Comparison of ENCODE assay signal across 1 cellular context in the genomic region with DNA sequence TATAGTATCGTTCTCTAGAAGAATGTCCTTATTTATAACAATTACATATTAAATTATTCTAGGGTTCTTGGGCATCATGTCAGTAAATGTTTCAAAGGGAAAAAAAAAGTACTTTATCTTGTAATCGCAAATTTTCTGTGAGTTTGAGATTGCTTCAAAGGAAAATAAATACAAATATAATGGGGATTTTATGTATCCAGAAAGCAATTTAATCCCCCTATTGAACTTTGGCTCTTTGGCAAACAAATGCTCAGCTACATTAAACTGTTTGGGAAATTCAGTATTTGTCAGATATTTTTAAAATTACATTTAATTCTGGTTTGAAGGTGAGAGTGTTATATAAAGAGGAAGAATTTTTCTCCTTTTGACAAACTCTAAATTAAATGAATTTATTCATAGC.
TF ChIP-seq lines count a peak whose summit lies in the region.

No MANE protein-coding gene starts in this region.

TF ChIP-seq in HepG2, 621 proteins besides CTCF, POLR2A, EP300 and RAD21 (continued from another document):
- TF ChIP-seq, protein P1, sequence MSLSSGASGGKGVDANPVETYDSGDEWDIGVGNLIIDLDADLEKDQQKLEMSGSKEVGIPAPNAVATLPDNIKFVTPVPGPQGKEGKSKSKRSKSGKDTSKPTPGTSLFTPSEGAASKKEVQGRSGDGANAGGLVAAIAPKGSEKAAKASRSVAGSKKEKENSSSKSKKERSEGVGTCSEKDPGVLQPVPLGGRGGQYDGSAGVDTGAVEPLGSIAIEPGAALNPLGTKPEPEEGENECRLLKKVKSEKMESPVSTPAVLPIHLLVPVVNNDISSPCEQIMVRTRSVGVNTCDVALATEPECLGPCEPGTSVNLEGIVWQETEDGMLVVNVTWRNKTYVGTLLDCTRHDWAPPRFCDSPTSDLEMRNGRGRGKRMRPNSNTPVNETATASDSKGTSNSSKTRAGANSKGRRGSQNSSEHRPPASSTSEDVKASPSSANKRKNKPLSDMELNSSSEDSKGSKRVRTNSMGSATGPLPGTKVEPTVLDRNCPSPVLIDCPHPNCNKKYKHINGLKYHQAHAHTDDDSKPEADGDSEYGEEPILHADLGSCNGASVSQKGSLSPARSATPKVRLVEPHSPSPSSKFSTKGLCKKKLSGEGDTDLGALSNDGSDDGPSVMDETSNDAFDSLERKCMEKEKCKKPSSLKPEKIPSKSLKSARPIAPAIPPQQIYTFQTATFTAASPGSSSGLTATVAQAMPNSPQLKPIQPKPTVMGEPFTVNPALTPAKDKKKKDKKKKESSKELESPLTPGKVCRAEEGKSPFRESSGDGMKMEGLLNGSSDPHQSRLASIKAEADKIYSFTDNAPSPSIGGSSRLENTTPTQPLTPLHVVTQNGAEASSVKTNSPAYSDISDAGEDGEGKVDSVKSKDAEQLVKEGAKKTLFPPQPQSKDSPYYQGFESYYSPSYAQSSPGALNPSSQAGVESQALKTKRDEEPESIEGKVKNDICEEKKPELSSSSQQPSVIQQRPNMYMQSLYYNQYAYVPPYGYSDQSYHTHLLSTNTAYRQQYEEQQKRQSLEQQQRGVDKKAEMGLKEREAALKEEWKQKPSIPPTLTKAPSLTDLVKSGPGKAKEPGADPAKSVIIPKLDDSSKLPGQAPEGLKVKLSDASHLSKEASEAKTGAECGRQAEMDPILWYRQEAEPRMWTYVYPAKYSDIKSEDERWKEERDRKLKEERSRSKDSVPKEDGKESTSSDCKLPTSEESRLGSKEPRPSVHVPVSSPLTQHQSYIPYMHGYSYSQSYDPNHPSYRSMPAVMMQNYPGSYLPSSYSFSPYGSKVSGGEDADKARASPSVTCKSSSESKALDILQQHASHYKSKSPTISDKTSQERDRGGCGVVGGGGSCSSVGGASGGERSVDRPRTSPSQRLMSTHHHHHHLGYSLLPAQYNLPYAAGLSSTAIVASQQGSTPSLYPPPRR (CRISPR knock-in tag; IDR thresholded peaks at IDR 0.05; ENCODE audit: borderline replicate concordance), result no peak
- TF ChIP-seq ZNF431 (CRISPR knock-in tag; IDR thresholded peaks at IDR 0.05; ENCODE audit: borderline replicate concordance, low read depth) (no peak), ZNF773 (CRISPR knock-in tag; IDR thresholded peaks at IDR 0.05; ENCODE audit: borderline replicate concordance) (no peak), NKX3-1 (CRISPR knock-in tag; IDR thresholded peaks at IDR 0.05) (no peak), CHD4 (IDR thresholded peaks at IDR 0.05; ENCODE audit: borderline replicate concordance, low read length) (no peak), SRSF4 (IDR thresholded peaks at IDR 0.05; ENCODE audit: low read depth, low read length, poor library complexity, severe bottlenecking) (no peak), XRCC5 (optimal IDR thresholded peaks at IDR 0.05; ENCODE audit: low read length) (no peak), PHF8 (CRISPR knock-in tag; IDR thresholded peaks at IDR 0.05) (peak; percentile 6; the same call in 1 of the 2 replicates), RNF2 (conservative IDR thresholded peaks at IDR 0.05; ENCODE audit: low read depth) (no peak), NCOR1 (IDR thresholded peaks at IDR 0.05; ENCODE audit: borderline replicate concordance, low read length) (peak; percentile 20; the same call in 1 of the 2 replicates), RFXAP (CRISPR knock-in tag; IDR thresholded peaks at IDR 0.05; ENCODE audit: borderline replicate concordance) (no peak), HES4 (CRISPR knock-in tag; IDR thresholded peaks at IDR 0.05; ENCODE audit: borderline replicate concordance) (no peak), AGO2 (optimal IDR thresholded peaks at IDR 0.05; ENCODE audit: low read depth, low read length) (no peak), KAT8 (CRISPR knock-in tag; IDR thresholded peaks at IDR 0.05) (0 out of 2 replicates have a peak, but pooled peaks have one; percentile 8), ZNF790 (CRISPR knock-in tag; IDR thresholded peaks at IDR 0.05; ENCODE audit: borderline replicate concordance) (no peak), TCF7 (IDR thresholded peaks at IDR 0.05; ENCODE audit: low read depth) (0 out of 2 replicates have a peak, but pooled peaks have one; percentile 26), HOXD1 (CRISPR knock-in tag; IDR thresholded peaks at IDR 0.05) (no peak), PAX8 (CRISPR knock-in tag; IDR thresholded peaks at IDR 0.05; ENCODE audit: borderline replicate concordance) (no peak), AGO1 (IDR thresholded peaks at IDR 0.05; ENCODE audit: low read depth, low read length, poor library complexity, severe bottlenecking) (no peak), HNF4A (CRISPR knock-in tag; IDR thresholded peaks at IDR 0.05) (peak; percentile 46; the same call in 1 of the 2 replicates)
- TF ChIP-seq, protein P2, sequence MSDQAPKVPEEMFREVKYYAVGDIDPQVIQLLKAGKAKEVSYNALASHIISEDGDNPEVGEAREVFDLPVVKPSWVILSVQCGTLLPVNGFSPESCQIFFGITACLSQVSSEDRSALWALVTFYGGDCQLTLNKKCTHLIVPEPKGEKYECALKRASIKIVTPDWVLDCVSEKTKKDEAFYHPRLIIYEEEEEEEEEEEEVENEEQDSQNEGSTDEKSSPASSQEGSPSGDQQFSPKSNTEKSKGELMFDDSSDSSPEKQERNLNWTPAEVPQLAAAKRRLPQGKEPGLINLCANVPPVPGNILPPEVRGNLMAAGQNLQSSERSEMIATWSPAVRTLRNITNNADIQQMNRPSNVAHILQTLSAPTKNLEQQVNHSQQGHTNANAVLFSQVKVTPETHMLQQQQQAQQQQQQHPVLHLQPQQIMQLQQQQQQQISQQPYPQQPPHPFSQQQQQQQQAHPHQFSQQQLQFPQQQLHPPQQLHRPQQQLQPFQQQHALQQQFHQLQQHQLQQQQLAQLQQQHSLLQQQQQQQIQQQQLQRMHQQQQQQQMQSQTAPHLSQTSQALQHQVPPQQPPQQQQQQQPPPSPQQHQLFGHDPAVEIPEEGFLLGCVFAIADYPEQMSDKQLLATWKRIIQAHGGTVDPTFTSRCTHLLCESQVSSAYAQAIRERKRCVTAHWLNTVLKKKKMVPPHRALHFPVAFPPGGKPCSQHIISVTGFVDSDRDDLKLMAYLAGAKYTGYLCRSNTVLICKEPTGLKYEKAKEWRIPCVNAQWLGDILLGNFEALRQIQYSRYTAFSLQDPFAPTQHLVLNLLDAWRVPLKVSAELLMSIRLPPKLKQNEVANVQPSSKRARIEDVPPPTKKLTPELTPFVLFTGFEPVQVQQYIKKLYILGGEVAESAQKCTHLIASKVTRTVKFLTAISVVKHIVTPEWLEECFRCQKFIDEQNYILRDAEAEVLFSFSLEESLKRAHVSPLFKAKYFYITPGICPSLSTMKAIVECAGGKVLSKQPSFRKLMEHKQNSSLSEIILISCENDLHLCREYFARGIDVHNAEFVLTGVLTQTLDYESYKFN (CRISPR knock-in tag; conservative IDR thresholded peaks at IDR 0.05), result peak; percentile 12; the same call in 1 of the 2 replicates
- TF ChIP-seq, protein P3, sequence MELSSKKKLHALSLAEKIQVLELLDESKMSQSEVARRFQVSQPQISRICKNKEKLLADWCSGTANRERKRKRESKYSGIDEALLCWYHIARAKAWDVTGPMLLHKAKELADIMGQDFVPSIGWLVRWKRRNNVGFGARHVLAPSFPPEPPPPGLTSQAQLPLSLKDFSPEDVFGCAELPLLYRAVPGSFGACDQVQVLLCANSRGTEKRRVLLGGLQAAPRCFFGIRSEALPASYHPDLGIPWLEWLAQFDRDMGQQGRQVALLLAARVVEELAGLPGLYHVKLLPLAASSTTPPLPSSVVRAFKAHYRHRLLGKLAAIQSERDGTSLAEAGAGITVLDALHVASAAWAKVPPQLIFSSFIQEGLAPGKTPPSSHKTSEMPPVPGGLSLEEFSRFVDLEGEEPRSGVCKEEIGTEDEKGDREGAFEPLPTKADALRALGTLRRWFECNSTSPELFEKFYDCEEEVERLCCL (CRISPR knock-in tag; IDR thresholded peaks at IDR 0.05; ENCODE audit: borderline replicate concordance), result no peak
